ENCODE assay signal across 14 cellular contexts in the genomic region with DNA sequence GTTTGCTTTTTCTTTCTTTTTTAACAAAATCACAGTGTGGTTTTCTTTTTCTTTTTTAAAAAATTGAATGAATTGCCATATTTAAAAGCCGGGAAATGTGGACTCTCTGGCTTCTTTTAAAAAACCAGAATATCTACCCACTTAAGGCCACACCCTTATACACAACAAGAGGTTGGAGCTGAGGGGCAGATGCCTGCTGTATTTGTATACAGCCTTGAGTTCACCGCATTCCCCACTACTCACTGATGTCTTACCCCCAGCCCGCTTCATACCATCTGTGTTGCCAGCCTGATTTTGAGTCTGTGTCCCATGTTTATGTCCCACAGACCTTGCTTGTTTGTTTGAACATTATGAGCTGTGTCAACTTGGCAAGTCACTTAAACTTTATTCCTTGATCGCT. TPM values are rescaled to one million over a fixed set of nuclear protein-coding genes. Genes with fewer than 3 reads are reported as not detected.
A peak's percentile ranks its signal among the peaks of the same experiment; 100 is the strongest.
DNase-seq lines count a peak whose midpoint lies in the region; ATAC-seq and TF ChIP-seq lines count a peak whose summit lies in the region.
"Had no signal": no experiment of that assay in that cellular context is flagged by ENCODE, and none has a peak within 500 bp of the region (broad histone marks: within the 10 kb centered on the region; RNA-seq: fewer than 3 reads in every experiment).

No MANE protein-coding gene starts in this region.

- peaks cover 6% of the 10 kb centered on the region for H3K27me3 Mint-ChIP-seq in endothelial cell (ENCODE audit: unreplicated experiment)
- H3K27me3 Mint-ChIP-seq: activated CD4-positive, alpha-beta memory T cell treated with anti-CD3 and anti-CD28 coated beads for 36 hours had no signal

- H4K20me1 ChIP-seq in OCI-LY7 (ENCODE audit: insufficient read depth, low read length), result no peaks in the 10 kb centered on the region

- H3K4me2 ChIP-seq in OCI-LY7 (ENCODE audit: low read length), result peak overlapping the region; percentile 92; the same call in 1 of the 2 replicates

- peaks cover 79% of the 10 kb centered on the region; the same call in 1 of the 2 replicates for H3K79me2 ChIP-seq in OCI-LY7 (ENCODE audit: insufficient read depth, low read depth, low read length)

- H3K27ac ChIP-seq in OCI-LY7 (ENCODE audit: low read depth, low read length, poor library complexity, severe bottlenecking) (no peak overlapping the region), neutrophil (peak overlapping the region; percentile 71), thyroid gland (peak overlapping the region in 2 of 3 donors; percentile 59 to 63), RWPE1 (no peak overlapping the region)

- H3K36me3 ChIP-seq in OCI-LY7 (ENCODE audit: insufficient read depth, low read length) (peaks cover 97% of the 10 kb centered on the region), neutrophil (peaks cover 76% of the 10 kb centered on the region), thyroid gland (peaks cover 0 to 4% of the 10 kb centered on the region in 2 donors)

- TF ChIP-seq POLR2A in thyroid gland (IDR thresholded peaks at IDR 0.05), result no peak

- peaks cover 93% of the 10 kb centered on the region for H3K4me1 ChIP-seq in OCI-LY7 (ENCODE audit: insufficient read depth, low read length, poor library complexity, severe bottlenecking)
- H3K4me1 ChIP-seq in neutrophil (ENCODE audit: control insufficient read depth in 1 of 2, insufficient read depth in 1 of 2, low read depth in 1 of 2, low read length in 1 of 2), result peaks cover 22 to 25% of the 10 kb centered on the region in 2 experiments
- peaks cover 15 to 35% of the 10 kb centered on the region in 2 donors for H3K4me1 ChIP-seq in thyroid gland

- H3K36me3 Mint-ChIP-seq in endothelial cell (ENCODE audit: low read depth, unreplicated experiment), result peaks cover 4% of the 10 kb centered on the region
- H3K36me3 Mint-ChIP-seq: activated CD4-positive, alpha-beta memory T cell treated with anti-CD3 and anti-CD28 coated beads for 36 hours had no signal

- no peaks in the 10 kb centered on the region for H3K9me3 Mint-ChIP-seq in endothelial cell (ENCODE audit: unreplicated experiment)
- H3K9me3 Mint-ChIP-seq: activated CD4-positive, alpha-beta memory T cell treated with anti-CD3 and anti-CD28 coated beads for 36 hours; activated T-cell treated with anti-CD3 and anti-CD28 coated beads, Interleukin-2, amount 50 U/mL, for 72 hours; central memory CD8-positive, alpha-beta T cell had no signal

- no peak for DNase-seq in OCI-LY7 (ENCODE audit: low spot score)
- DNase-seq in endothelial cell (ENCODE audit: low spot score), result no peak
- DNase-seq in thyroid gland, result no peak
- DNase-seq in stimulated activated CD4-positive, alpha-beta T cell treated with anti-CD3 and anti-CD28 coated beads, Interleukin-1b, Interleukin-23, amount 100 ng/mL, for 48 hours, result no peak
- DNase-seq in RWPE1 (ENCODE audit: low spot score), result no peak
- DNase-seq: activated CD4-positive, alpha-beta memory T cell treated with anti-CD3 and anti-CD28 coated beads for 36 hours; activated T-cell treated with anti-CD3 and anti-CD28 coated beads, Interleukin-2, amount 50 U/mL, for 72 hours; C1 segment of cervical spinal cord; NCI-H1694; substantia nigra had no signal

- peaks cover 2% of the 10 kb centered on the region for H3K4me1 Mint-ChIP-seq in endothelial cell (ENCODE audit: unreplicated experiment)
- H3K4me1 Mint-ChIP-seq: central memory CD8-positive, alpha-beta T cell had no signal

- no peak overlapping the region for H2AFZ ChIP-seq in OCI-LY7 (ENCODE audit: low read length)

- 81 to 87% methylated on average over 4 of the region's 4 CpGs for WGBS in thyroid gland, 2 donors

- TF ChIP-seq CTCF in OCI-LY7 (conservative IDR thresholded peaks at IDR 0.05; ENCODE audit: low read length), result no peak
- TF ChIP-seq CTCF in endothelial cell (IDR thresholded peaks at IDR 0.05; ENCODE audit: unreplicated experiment), result no peak
- no peak for TF ChIP-seq CTCF in neutrophil (IDR thresholded peaks at IDR 0.05)
- no peak for TF ChIP-seq CTCF in thyroid gland (IDR thresholded peaks at IDR 0.05)
- no peak for TF ChIP-seq CTCF in RWPE1 (conservative IDR thresholded peaks at IDR 0.05; ENCODE audit: low read depth)

- no peaks in the 10 kb centered on the region for H3K9me2 ChIP-seq in OCI-LY7 (ENCODE audit: insufficient read depth, low read length)

- POLR2A ChIA-PET in OCI-LY7 (lab: Charles Lee), result interaction anchor here (0.7 to 3.7 kb wide), 4 partner anchors 10 to 965 kb away, joined by 3 to 35 read pairs (median 8); a partner anchor contains a TSS
- POLR2A ChIA-PET in RWPE1 (lab: Yijun Ruan, JAX; ENCODE audit: low non-redundant PET), result no interaction called here

- BruUV-seq in OCI-LY7 (replicated peaks; lab: Mats Ljungman, UMichigan), result no TSS peak

- CTCF ChIA-PET in OCI-LY7 (lab: Charles Lee; ENCODE audit: unreplicated experiment) (no interaction called here), RWPE1 (lab: Yijun Ruan, JAX) (interaction anchor here (0.9 kb wide), 1 partner anchor 9 kb away, joined by 3 read pairs; no protein-coding TSS in a partner anchor)

- intact Hi-C loops in OCI-LY7 (cut with micrococcal nuclease; ENCODE audit: unreplicated experiment) (no loop called here), thyroid gland (cut with DNase I) (no loop called here)

- H3K9me3 ChIP-seq in OCI-LY7 (ENCODE audit: low read length) (no peaks in the 10 kb centered on the region), neutrophil (no peaks in the 10 kb centered on the region), thyroid gland (no peaks in the 10 kb centered on the region)

- no peaks in the 10 kb centered on the region for H3K27me3 ChIP-seq in neutrophil
- no peaks in the 10 kb centered on the region for H3K27me3 ChIP-seq in thyroid gland

- no peak for ATAC-seq in GM18511 (IDR thresholded peaks at IDR 0.05; ENCODE audit: unreplicated experiment)
- ATAC-seq in HG03342 (IDR thresholded peaks at IDR 0.05; ENCODE audit: unreplicated experiment), result no peak
- ATAC-seq: activated T-cell treated with anti-CD3 and anti-CD28 coated beads, Interleukin-2, amount 50 U/mL, for 72 hours had no signal

- H3K27ac Mint-ChIP-seq in endothelial cell (ENCODE audit: unreplicated experiment), result peak overlapping the region; percentile 7
- H3K27ac Mint-ChIP-seq: activated CD4-positive, alpha-beta memory T cell treated with anti-CD3 and anti-CD28 coated beads for 36 hours; activated T-cell treated with anti-CD3 and anti-CD28 coated beads, Interleukin-2, amount 50 U/mL, for 72 hours had no signal

- no peak overlapping the region for H3K4me3 Mint-ChIP-seq in endothelial cell (ENCODE audit: unreplicated experiment)
- H3K4me3 Mint-ChIP-seq: activated CD4-positive, alpha-beta memory T cell treated with anti-CD3 and anti-CD28 coated beads for 36 hours; activated T-cell treated with anti-CD3 and anti-CD28 coated beads, Interleukin-2, amount 50 U/mL, for 72 hours; central memory CD8-positive, alpha-beta T cell had no signal

- H3K4me3 ChIP-seq in OCI-LY7 (ENCODE audit: low read depth, low read length, poor library complexity, severe bottlenecking), result no peak overlapping the region
- H3K4me3 ChIP-seq in neutrophil (ENCODE audit: low read depth in 1 of 2, low read length in 1 of 2), result no peak overlapping the region
- no peak overlapping the region for H3K4me3 ChIP-seq in thyroid gland (replicated peaks in 1 of 3)

RNA-seq across cellular contexts. Expression of a gene that starts 14.3 kb away (rescaled TPM):
- total RNA-seq in OCI-LY7 (2014; rRNA removed; shearing (Covaris generic)), result 53.7 and 62.7 TPM in 2 replicates
- total RNA-seq in OCI-LY7 (2022) (44.5 and 45.7 TPM in 2 replicates), endothelial cell (ENCODE audit: unreplicated experiment) (5.1 TPM), thyroid gland (10 to 100 TPM; 24.2 to 54.6 (median 36.3) TPM)

Comparison
In these comparisons a context has a peak if more than half of its experiments do, and no peak if none do; other contexts are left out.
1. H3K27ac ChIP-seq: peak in neutrophil (single experiment) and thyroid gland (2 of 3); none in OCI-LY7 (single experiment) and RWPE1 (single experiment).